Comparison of ENCODE assay signal across 12 cellular contexts in genomic region chr13:40975441-40975840, GRCh38. TPM values are rescaled to one million over a fixed set of nuclear protein-coding genes. Genes with fewer than 3 reads are reported as not detected.
DNase-seq lines count a peak whose midpoint lies in the region; ATAC-seq and TF ChIP-seq lines count a peak whose summit lies in the region.
"Had no signal": no experiment of that assay in that cellular context is flagged by ENCODE, and none has a peak within 500 bp of the region (broad histone marks: within the 10 kb centered on the region; RNA-seq: fewer than 3 reads in every experiment).

No MANE protein-coding gene starts in this region.

- no peak overlapping the region for H2AFZ ChIP-seq in GM23248

- peaks cover 53% of the 10 kb centered on the region for H3K36me3 Mint-ChIP-seq in activated CD8-positive, alpha-beta T cell treated with anti-CD3 and anti-CD28 coated beads for 36 hours (ENCODE audit: low read depth)
- H3K36me3 Mint-ChIP-seq in activated CD8-positive, alpha-beta T cell treated with anti-CD3 and anti-CD28 coated beads, Interleukin-2, amount 10 ng/mL, durations not matched to agents 7 days and 5 days (ENCODE audit: low read depth): peaks cover 54% of the 10 kb centered on the region
- peaks cover 4% of the 10 kb centered on the region for H3K36me3 Mint-ChIP-seq in IgD-negative memory B cell
- H3K36me3 Mint-ChIP-seq in activated naive CD4-positive, alpha-beta T cell treated with anti-CD3 and anti-CD28 coated beads, Interleukin-2, amount 50 U/mL, for 72 hours: peaks cover 0 to 10% of the 10 kb centered on the region in 2 donors
- no peaks in the 10 kb centered on the region for H3K36me3 Mint-ChIP-seq in progenitor cell of endocrine pancreas (ENCODE audit: insufficient read depth)

- H3K9me3 ChIP-seq in GM23248 (ENCODE audit: low read depth): no peaks in the 10 kb centered on the region
- H3K9me3 ChIP-seq: thoracic aorta had no signal

- peaks cover 17% of the 10 kb centered on the region; the same call in 1 of the 2 replicates for H4K20me1 ChIP-seq in GM23248 (ENCODE audit: insufficient read depth)

- no peak overlapping the region for H3K27ac ChIP-seq in GM23248
- H3K27ac ChIP-seq: thoracic aorta had no signal

- H3K27me3 Mint-ChIP-seq in activated CD8-positive, alpha-beta T cell treated with anti-CD3 and anti-CD28 coated beads for 36 hours: no peaks in the 10 kb centered on the region
- H3K27me3 Mint-ChIP-seq in activated CD8-positive, alpha-beta T cell treated with anti-CD3 and anti-CD28 coated beads, Interleukin-2, amount 10 ng/mL, durations not matched to agents 7 days and 5 days (ENCODE audit: low read depth): no peaks in the 10 kb centered on the region
- H3K27me3 Mint-ChIP-seq in IgD-negative memory B cell (no peaks in the 10 kb centered on the region), progenitor cell of endocrine pancreas (no peaks in the 10 kb centered on the region)

- H3K4me3 ChIP-seq in GM23248: no peak overlapping the region
- H3K4me3 ChIP-seq: thoracic aorta had no signal

- H3K4me1 Mint-ChIP-seq in activated CD8-positive, alpha-beta T cell treated with anti-CD3 and anti-CD28 coated beads for 36 hours (ENCODE audit: low read depth): peaks cover 80% of the 10 kb centered on the region
- H3K4me1 Mint-ChIP-seq in activated CD8-positive, alpha-beta T cell treated with anti-CD3 and anti-CD28 coated beads, Interleukin-2, amount 10 ng/mL, durations not matched to agents 7 days and 5 days (ENCODE audit: low read depth): peaks cover 78% of the 10 kb centered on the region
- H3K4me1 Mint-ChIP-seq in IgD-negative memory B cell (peaks cover 72 to 80% (median 74%) of the 10 kb centered on the region in 3 donors), progenitor cell of endocrine pancreas (ENCODE audit: low read depth) (peaks cover 49% of the 10 kb centered on the region)

- H3K9me2 ChIP-seq in GM23248 (ENCODE audit: insufficient read depth): no peaks in the 10 kb centered on the region

- H3F3A ChIP-seq in GM23248 (ENCODE audit: insufficient read depth): 0 out of 2 replicates have a peak, but pooled peaks cover 5% of the 10 kb centered on the region

- H3K27ac Mint-ChIP-seq in activated CD8-positive, alpha-beta T cell treated with anti-CD3 and anti-CD28 coated beads for 36 hours: peak overlapping the region; percentile 86
- H3K27ac Mint-ChIP-seq in activated CD8-positive, alpha-beta T cell treated with anti-CD3 and anti-CD28 coated beads, Interleukin-2, amount 10 ng/mL, durations not matched to agents 7 days and 5 days: no peak overlapping the region
- H3K27ac Mint-ChIP-seq in IgD-negative memory B cell: peak overlapping the region in 2 of 3 donors; percentile 73 to 93
- peak overlapping the region; percentile 76 to 91 for H3K27ac Mint-ChIP-seq in activated naive CD4-positive, alpha-beta T cell treated with anti-CD3 and anti-CD28 coated beads, Interleukin-2, amount 50 U/mL, for 72 hours
- peak overlapping the region; percentile 89 for H3K27ac Mint-ChIP-seq in progenitor cell of endocrine pancreas

- no peak overlapping the region for H3K9ac ChIP-seq in GM23248

- no peaks in the 10 kb centered on the region for H3K27me3 ChIP-seq in GM23248 (replicated peaks; ENCODE audit: insufficient read depth)

- peaks cover 100% of the 10 kb centered on the region for H3K79me2 ChIP-seq in GM23248 (ENCODE audit: insufficient read depth)

- in situ Hi-C loops in GM23248 (cut with MboI): no loop called here

- no peak for TF ChIP-seq CTCF in activated CD8-positive, alpha-beta T cell treated with anti-CD3 and anti-CD28 coated beads for 36 hours (IDR thresholded peaks at IDR 0.05)
- no peak for TF ChIP-seq CTCF in progenitor cell of endocrine pancreas (IDR thresholded peaks at IDR 0.05; ENCODE audit: unreplicated experiment)

- no peak for ATAC-seq in activated CD8-positive, alpha-beta T cell treated with anti-CD3 and anti-CD28 coated beads for 36 hours
- ATAC-seq in activated CD8-positive, alpha-beta T cell treated with anti-CD3 and anti-CD28 coated beads, Interleukin-2, amount 10 ng/mL, durations not matched to agents 7 days and 5 days: no peak
- ATAC-seq in activated naive CD4-positive, alpha-beta T cell treated with anti-CD3 and anti-CD28 coated beads, Interleukin-2, amount 50 U/mL, for 72 hours: no peak

- CTCF ChIA-PET in activated CD8-positive, alpha-beta T cell treated with anti-CD3 and anti-CD28 coated beads for 36 hours (lab: Charles Lee): interaction anchor here (1.0 to 4.1 kb wide), 13 partner anchors 9 to 84 kb away, joined by 3 to 37 read pairs (median 10); partner anchors contain the start of gene ELF1
- CTCF ChIA-PET in activated CD8-positive, alpha-beta T cell treated with anti-CD3 and anti-CD28 coated beads, Interleukin-2, amount 10 ng/mL, durations not matched to agents 7 days and 5 days (lab: Charles Lee): interaction anchor here (0.7 to 3.9 kb wide), 13 partner anchors 10 to 80 kb away, joined by 3 to 60 read pairs (median 11); partner anchors contain the start of gene ELF1

- H3K4me2 ChIP-seq in GM23248 (ENCODE audit: unreplicated experiment): no peak overlapping the region

- H3K4me3 Mint-ChIP-seq in activated CD8-positive, alpha-beta T cell treated with anti-CD3 and anti-CD28 coated beads for 36 hours: no peak overlapping the region
- H3K4me3 Mint-ChIP-seq in activated CD8-positive, alpha-beta T cell treated with anti-CD3 and anti-CD28 coated beads, Interleukin-2, amount 10 ng/mL, durations not matched to agents 7 days and 5 days: no peak overlapping the region
- H3K4me3 Mint-ChIP-seq in IgD-negative memory B cell (peak overlapping the region in 2 of 4 donors; percentile 67 to 90), progenitor cell of endocrine pancreas (ENCODE audit: low read depth) (no peak overlapping the region)

- no peaks in the 10 kb centered on the region for H3K36me3 ChIP-seq in GM23248 (ENCODE audit: low read depth)
- H3K36me3 ChIP-seq: thoracic aorta had no signal

- intact Hi-C loops in activated CD8-positive, alpha-beta T cell treated with anti-CD3 and anti-CD28 coated beads for 36 hours (cut with micrococcal nuclease): no loop called here

- POLR2A ChIA-PET in activated CD8-positive, alpha-beta T cell treated with anti-CD3 and anti-CD28 coated beads for 36 hours (lab: Charles Lee): interaction anchor here (1.5 kb wide), 1 partner anchor 43 kb away, joined by 9 read pairs; the partner anchor contains the start of gene ELF1
- POLR2A ChIA-PET in activated CD8-positive, alpha-beta T cell treated with anti-CD3 and anti-CD28 coated beads, Interleukin-2, amount 10 ng/mL, durations not matched to agents 7 days and 5 days (lab: Charles Lee): no interaction called here

- H3K4me1 ChIP-seq in GM23248 (ENCODE audit: insufficient read depth): peaks cover 7% of the 10 kb centered on the region; the same call in 1 of the 2 replicates

- H3K9me3 Mint-ChIP-seq in activated CD8-positive, alpha-beta T cell treated with anti-CD3 and anti-CD28 coated beads for 36 hours: no peaks in the 10 kb centered on the region
- H3K9me3 Mint-ChIP-seq in activated CD8-positive, alpha-beta T cell treated with anti-CD3 and anti-CD28 coated beads, Interleukin-2, amount 10 ng/mL, durations not matched to agents 7 days and 5 days (ENCODE audit: insufficient read depth): no peaks in the 10 kb centered on the region
- no peaks in the 10 kb centered on the region for H3K9me3 Mint-ChIP-seq in IgD-negative memory B cell
- no peaks in the 10 kb centered on the region for H3K9me3 Mint-ChIP-seq in activated naive CD4-positive, alpha-beta T cell treated with anti-CD3 and anti-CD28 coated beads, Interleukin-2, amount 50 U/mL, for 72 hours
- H3K9me3 Mint-ChIP-seq in progenitor cell of endocrine pancreas (ENCODE audit: low read depth): no peaks in the 10 kb centered on the region

- no peak for DNase-seq in activated CD8-positive, alpha-beta T cell treated with anti-CD3 and anti-CD28 coated beads for 36 hours
- no peak for DNase-seq in activated CD8-positive, alpha-beta T cell treated with anti-CD3 and anti-CD28 coated beads, Interleukin-2, amount 10 ng/mL, durations not matched to agents 7 days and 5 days
- DNase-seq in activated naive CD4-positive, alpha-beta T cell treated with anti-CD3 and anti-CD28 coated beads, Interleukin-2, amount 50 U/mL, for 72 hours (ENCODE audit: low spot score in 2 of 2): no peak
- DNase-seq in progenitor cell of endocrine pancreas (ENCODE audit: low spot score, unreplicated experiment) (no peak), GM23248 (no peak), D341Med (ENCODE audit: low spot score) (no peak), SKM-1 (lab: John Stamatoyannopoulos, UW; ENCODE audit: unreplicated experiment) (no peak)
- DNase-seq: DMS153, NCI-H2081, NCI-H774 had no signal

RNA-seq across cellular contexts. Expression of gene ELF1, which starts 43.7 kb away (rescaled TPM):
- 10 to 100 TPM; 85.2 to 88.2 TPM for total RNA-seq in activated CD8-positive, alpha-beta T cell treated with anti-CD3 and anti-CD28 coated beads for 36 hours
- total RNA-seq in activated CD8-positive, alpha-beta T cell treated with anti-CD3 and anti-CD28 coated beads, Interleukin-2, amount 10 ng/mL, durations not matched to agents 7 days and 5 days: 100 to 1,000 TPM; 106 to 107 TPM
- 148 TPM for polyA plus RNA-seq in IgD-negative memory B cell
- 10 to 100 TPM; 62.0 to 86.2 TPM for total RNA-seq in activated naive CD4-positive, alpha-beta T cell treated with anti-CD3 and anti-CD28 coated beads, Interleukin-2, amount 50 U/mL, for 72 hours
- total RNA-seq in progenitor cell of endocrine pancreas: 87.7 and 89.7 TPM in 2 replicates
- 36.1 and 43.8 TPM in 2 replicates for total RNA-seq in GM23248 (2014; rRNA removed; shearing (Covaris generic))
- polyA plus RNA-seq in GM23248 (2016; fragmentation: Nextera tagmentation; extraction: Ambion mirVana): 39.9 and 42.7 TPM in 2 replicates
